In genomic region chr3:107985496-107985895, GRCh38 we compare ENCODE assay signal across 9 cellular contexts.
A peak's percentile ranks its signal among the peaks of the same experiment; 100 is the strongest.
DNase-seq lines count a peak whose midpoint lies in the region; ATAC-seq and TF ChIP-seq lines count a peak whose summit lies in the region.
"Had no signal": no experiment of that assay in that cellular context is flagged by ENCODE, and none has a peak within 500 bp of the region (broad histone marks: within the 10 kb centered on the region; RNA-seq: fewer than 3 reads in every experiment).

No MANE protein-coding gene starts in this region.

- 50 to 61% (median 57%) methylated on average over 4 of the region's 4 CpGs for WGBS in heart left ventricle, 4 donors
- 58% methylated on average over 4 of the region's 4 CpGs for WGBS in suprapubic skin

- peak overlapping the region; percentile 42 for H3K4me3 Mint-ChIP-seq in activated CD8-positive, alpha-beta T cell treated with anti-CD3 and anti-CD28 coated beads, Interleukin-2, amount 10 ng/mL, durations not matched to agents 7 days and 5 days

- peak; percentile 31 for DNase-seq in activated naive CD4-positive, alpha-beta T cell treated with Interleukin-2 at 50 U/mL for 16 hours
- no peak for DNase-seq in activated naive CD4-positive, alpha-beta T cell (lab: John Stamatoyannopoulos, UW)
- DNase-seq in activated CD8-positive, alpha-beta T cell treated with anti-CD3 and anti-CD28 coated beads, Interleukin-2, amount 10 ng/mL, durations not matched to agents 7 days and 5 days = peak; percentile 65
- no peak for DNase-seq in vagina (ENCODE audit: extremely low spot score in 2 of 2)
- DNase-seq in heart left ventricle = no peak
- DNase-seq in COLO829 (ENCODE audit: low spot score) = no peak
- DNase-seq in suprapubic skin (ENCODE audit: low spot score in 2 of 2) = no peak

- POLR2A ChIA-PET in activated CD8-positive, alpha-beta T cell treated with anti-CD3 and anti-CD28 coated beads, Interleukin-2, amount 10 ng/mL, durations not matched to agents 7 days and 5 days (lab: Charles Lee) = interaction anchor here (1.3 to 1.4 kb wide), 2 partner anchors 15 to 140 kb away, joined by 3 read pairs; no protein-coding TSS in a partner anchor

- H3K36me3 ChIP-seq in vagina = no peaks in the 10 kb centered on the region
- H3K36me3 ChIP-seq in heart left ventricle = no peaks in the 10 kb centered on the region
- no peaks in the 10 kb centered on the region for H3K36me3 ChIP-seq in suprapubic skin

- no peaks in the 10 kb centered on the region for H3K27me3 ChIP-seq in vagina
- H3K27me3 ChIP-seq in heart left ventricle = no peaks in the 10 kb centered on the region
- no peaks in the 10 kb centered on the region for H3K27me3 ChIP-seq in suprapubic skin

- ATAC-seq in HG03103 (IDR thresholded peaks at IDR 0.05; ENCODE audit: low read depth, unreplicated experiment) (peak; percentile 91), heart left ventricle (no peak)
- peak; percentile 88 for ATAC-seq in activated CD8-positive, alpha-beta T cell treated with anti-CD3 and anti-CD28 coated beads, Interleukin-2, amount 10 ng/mL, durations not matched to agents 7 days and 5 days

- no peak for TF ChIP-seq EP300 in suprapubic skin (IDR thresholded peaks at IDR 0.05)

- H3K4me1 ChIP-seq in vagina (peaks cover 57% of the 10 kb centered on the region), heart left ventricle (peaks cover 0 to 65% (median 35%) of the 10 kb centered on the region in 12 donors), suprapubic skin (peaks cover 61% of the 10 kb centered on the region)

- CTCF ChIA-PET in activated CD8-positive, alpha-beta T cell treated with anti-CD3 and anti-CD28 coated beads, Interleukin-2, amount 10 ng/mL, durations not matched to agents 7 days and 5 days (lab: Charles Lee) = interaction anchor here (0.7 to 3.2 kb wide), 4 partner anchors 9 to 58 kb away, joined by 3 to 19 read pairs (median 5); no protein-coding TSS in a partner anchor

- TF ChIP-seq CTCF in vagina (IDR thresholded peaks at IDR 0.05) (no peak), heart left ventricle (IDR thresholded peaks at IDR 0.05) (no peak), suprapubic skin (IDR thresholded peaks at IDR 0.05) (no peak)

- H3K9me3 ChIP-seq in vagina (no peaks in the 10 kb centered on the region), heart left ventricle (no peaks in the 10 kb centered on the region), suprapubic skin (no peaks in the 10 kb centered on the region)

- peak overlapping the region; percentile 84 for H3K27ac Mint-ChIP-seq in activated CD8-positive, alpha-beta T cell treated with anti-CD3 and anti-CD28 coated beads, Interleukin-2, amount 10 ng/mL, durations not matched to agents 7 days and 5 days

- H3K9me3 Mint-ChIP-seq in activated CD8-positive, alpha-beta T cell treated with anti-CD3 and anti-CD28 coated beads, Interleukin-2, amount 10 ng/mL, durations not matched to agents 7 days and 5 days (ENCODE audit: insufficient read depth) = no peaks in the 10 kb centered on the region

- no peaks in the 10 kb centered on the region for H3K27me3 Mint-ChIP-seq in activated CD8-positive, alpha-beta T cell treated with anti-CD3 and anti-CD28 coated beads, Interleukin-2, amount 10 ng/mL, durations not matched to agents 7 days and 5 days (ENCODE audit: low read depth)

- peaks cover 45% of the 10 kb centered on the region for H3K4me1 Mint-ChIP-seq in activated CD8-positive, alpha-beta T cell treated with anti-CD3 and anti-CD28 coated beads, Interleukin-2, amount 10 ng/mL, durations not matched to agents 7 days and 5 days (ENCODE audit: low read depth)

- peak overlapping the region; percentile 19 for H3K27ac ChIP-seq in vagina
- peak overlapping the region in 1 of 12 donors; percentile 89 for H3K27ac ChIP-seq in heart left ventricle
- no peak overlapping the region for H3K27ac ChIP-seq in suprapubic skin
- H3K27ac ChIP-seq: C4-2B had no signal

- H3K36me3 Mint-ChIP-seq in activated CD8-positive, alpha-beta T cell treated with anti-CD3 and anti-CD28 coated beads, Interleukin-2, amount 10 ng/mL, durations not matched to agents 7 days and 5 days (ENCODE audit: low read depth) = peaks cover 2% of the 10 kb centered on the region

- H3K4me3 ChIP-seq in vagina (no peak overlapping the region), heart left ventricle (no peak overlapping the region), suprapubic skin (no peak overlapping the region)

- TF ChIP-seq POLR2A in vagina (IDR thresholded peaks at IDR 0.05) (no peak), heart left ventricle (IDR thresholded peaks at IDR 0.05) (no peak), suprapubic skin (IDR thresholded peaks at IDR 0.05) (no peak)

- intact Hi-C loops in vagina (cut with DNase I) (no loop called here), heart left ventricle (cut with DNase I) (loop anchor here in 1 of 10 donors (10.0 kb wide), 1 partner anchor 109 kb away; the partner anchor contains the start of gene CD47)

Comparison
In these comparisons a context has a peak if more than half of its experiments do, and no peak if none do; other contexts are left out.
1. DNase-seq: peak in activated naive CD4-positive, alpha-beta T cell treated with Interleukin-2 at 50 U/mL for 16 hours (single experiment) and activated CD8-positive, alpha-beta T cell treated with anti-CD3 and anti-CD28 coated beads, Interleukin-2, amount 10 ng/mL, durations not matched to agents 7 days and 5 days (single experiment); none in activated naive CD4-positive, alpha-beta T cell (0 of 4), vagina (0 of 2), heart left ventricle (0 of 5), COLO829 (single experiment) and suprapubic skin (0 of 2).
2. ATAC-seq: peak in HG03103 (single experiment) and activated CD8-positive, alpha-beta T cell treated with anti-CD3 and anti-CD28 coated beads, Interleukin-2, amount 10 ng/mL, durations not matched to agents 7 days and 5 days (single experiment); none in heart left ventricle (0 of 4).